8 cellular contexts compared by ENCODE assay signal in genomic region chr1:155218854-155219591, GRCh38. TPM values are rescaled to one million over a fixed set of nuclear protein-coding genes. Genes with fewer than 3 reads are reported as not detected.
DNase-seq lines count a peak whose midpoint lies in the region; ATAC-seq lines count a peak whose summit lies in the region.

No MANE protein-coding gene starts in this region.

- no peaks in the 10 kb centered on the region for H3K36me3 Mint-ChIP-seq in central memory CD8-positive, alpha-beta T cell (ENCODE audit: insufficient read depth)

- DNase-seq in A172 (ENCODE audit: low spot score): peak; percentile 82
- DNase-seq in G401 (ENCODE audit: low spot score): peak; percentile 94
- DNase-seq in NCI-H774 (lab: John Stamatoyannopoulos, UW): peak; percentile 79
- no peak for DNase-seq in central memory CD8-positive, alpha-beta T cell (ENCODE audit: low spot score in 2 of 2)
- DNase-seq in kidney glomerular epithelial cell (lab: John Stamatoyannopoulos, UW): peak; percentile 18
- peak; percentile 98 for DNase-seq in superior temporal gyrus (ENCODE audit: extremely low spot score)

- in situ Hi-C loops in G401 (cut with HindIII; ENCODE audit: low sequenced_read_pairs): no loop called here

- H3K9me3 Mint-ChIP-seq in central memory CD8-positive, alpha-beta T cell: no peaks in the 10 kb centered on the region

- peak overlapping the region; percentile 16 for H3K27ac Mint-ChIP-seq in central memory CD8-positive, alpha-beta T cell (ENCODE audit: low read depth)

- H3K27me3 Mint-ChIP-seq in central memory CD8-positive, alpha-beta T cell: no peaks in the 10 kb centered on the region

- ATAC-seq in central memory CD8-positive, alpha-beta T cell (replicated peaks; ENCODE audit: extremely low read depth, poor library complexity, severe bottlenecking): no peak
- no peak for ATAC-seq in GM18511 (IDR thresholded peaks at IDR 0.05; ENCODE audit: unreplicated experiment)
- no peak for ATAC-seq in HG03439 (IDR thresholded peaks at IDR 0.05; ENCODE audit: unreplicated experiment)

- no peak overlapping the region for H3K4me3 Mint-ChIP-seq in central memory CD8-positive, alpha-beta T cell

- H3K4me1 Mint-ChIP-seq in central memory CD8-positive, alpha-beta T cell: peaks cover 16% of the 10 kb centered on the region

RNA-seq across cellular contexts. Expression of gene MTX1, which starts 10.5 kb away (rescaled TPM):
- total RNA-seq in A172 (2014; rRNA removed; shearing (Covaris generic)): 85.8 and 110 TPM in 2 replicates
- 125 and 126 TPM in 2 replicates for total RNA-seq in G401 (2014; rRNA removed; shearing (Covaris generic))

RNA-seq across cellular contexts. Expression of gene THBS3, which starts 11.3 kb away (rescaled TPM):
- 11.3 and 24.6 TPM in 2 replicates for total RNA-seq in A172 (2014; rRNA removed; shearing (Covaris generic))
- 75.4 and 79.8 TPM in 2 replicates for total RNA-seq in G401 (2014; rRNA removed; shearing (Covaris generic))

RNA-seq across cellular contexts. Expression of gene ENTREP3, which starts 36.3 kb away (rescaled TPM):
- 10.7 and 11.4 TPM in 2 replicates for total RNA-seq in A172 (2014; rRNA removed; shearing (Covaris generic))
- 5.4 and 7.3 TPM in 2 replicates for total RNA-seq in G401 (2014; rRNA removed; shearing (Covaris generic))

RNA-seq across cellular contexts. Expression of gene SCAMP3, which starts 43.1 kb away (rescaled TPM):
- 136 and 169 TPM in 2 replicates for total RNA-seq in A172 (2014; rRNA removed; shearing (Covaris generic))
- total RNA-seq in G401 (2014; rRNA removed; shearing (Covaris generic)): 24.3 and 49.0 TPM in 2 replicates

RNA-seq across cellular contexts. Expression of gene TRIM46, which starts 45.4 kb away (rescaled TPM):
- 1.1 and 3.4 TPM in 2 replicates for total RNA-seq in A172 (2014; rRNA removed; shearing (Covaris generic))
- total RNA-seq in G401 (2014; rRNA removed; shearing (Covaris generic)): 0.14 and 0.37 TPM in 2 replicates

Comparison
In these comparisons a context has a peak if more than half of its experiments do, and no peak if none do; other contexts are left out.
1. DNase-seq: peak in A172 (single experiment), G401 (single experiment), NCI-H774 (single experiment), kidney glomerular epithelial cell (single experiment) and superior temporal gyrus (single experiment); none in central memory CD8-positive, alpha-beta T cell (0 of 2).